Comparison of ENCODE assay signal across 8 cellular contexts in genomic region chr9:114385412-114386181, GRCh38. TPM values are rescaled to one million over a fixed set of nuclear protein-coding genes. Genes with fewer than 3 reads are reported as not detected.
DNase-seq lines count a peak whose midpoint lies in the region; ATAC-seq and TF ChIP-seq lines count a peak whose summit lies in the region.

No MANE protein-coding gene starts in this region.

- peaks cover 93% of the 10 kb centered on the region for H3K79me2 ChIP-seq in Loucy (ENCODE audit: insufficient read depth, low read length)

- peaks cover 26% of the 10 kb centered on the region for H4K20me1 ChIP-seq in Loucy (ENCODE audit: insufficient read depth, low read length, poor library complexity, severe bottlenecking)

- no peak overlapping the region for H2AFZ ChIP-seq in Loucy (ENCODE audit: low read length)

- peaks cover 69% of the 10 kb centered on the region for H3K4me1 ChIP-seq in Loucy (ENCODE audit: insufficient read depth, low read length, poor library complexity, severe bottlenecking)
- peaks cover 83% of the 10 kb centered on the region for H3K4me1 ChIP-seq in mononuclear cell (ENCODE audit: insufficient read depth, low read length)
- H3K4me1 ChIP-seq in HAP-1, result no peaks in the 10 kb centered on the region

- H3K4me2 ChIP-seq in Loucy (ENCODE audit: low read depth, low read length, poor library complexity, severe bottlenecking), result peak overlapping the region; percentile 97

- H3K36me3 ChIP-seq in Loucy (ENCODE audit: insufficient read depth, low read length), result peaks cover under 1% of the 10 kb centered on the region; the same call in 1 of the 2 replicates
- H3K36me3 ChIP-seq in HAP-1 (replicated peaks), result peaks cover 4% of the 10 kb centered on the region

- peaks cover 11% of the 10 kb centered on the region; the same call in 1 of the 2 replicates for H3F3A ChIP-seq in Loucy (ENCODE audit: low read depth)

- in situ Hi-C loops in Caki2 (cut with HindIII; ENCODE audit: low pct_unique_long_range_greater_than_20kb, low sequenced_read_pairs), result no loop called here
- in situ Hi-C loops in HAP-1 (cut with MboI; ENCODE audit: low sequenced_read_pairs), result no loop called here

- peak; percentile 67 for ATAC-seq in GM21737 (IDR thresholded peaks at IDR 0.05; ENCODE audit: unreplicated experiment)

- no peak for TF ChIP-seq CTCF in Loucy (conservative IDR thresholded peaks at IDR 0.05; ENCODE audit: low read length)

- peak overlapping the region; percentile 90 for H3K4me3 ChIP-seq in Loucy (ENCODE audit: low read length, poor library complexity, severe bottlenecking)
- H3K4me3 ChIP-seq in mononuclear cell (ENCODE audit: low read length), result peak overlapping the region; percentile 63
- H3K4me3 ChIP-seq in HAP-1, result no peak overlapping the region

- H3K9me3 ChIP-seq in Loucy (ENCODE audit: insufficient read depth, low read depth, low read length) (no peaks in the 10 kb centered on the region), mononuclear cell (ENCODE audit: low read depth, low read length) (no peaks in the 10 kb centered on the region), HAP-1 (no peaks in the 10 kb centered on the region)

- no peaks in the 10 kb centered on the region for H3K27me3 ChIP-seq in Loucy (ENCODE audit: insufficient read depth, low read length, poor library complexity, severe bottlenecking)
- no peaks in the 10 kb centered on the region for H3K27me3 ChIP-seq in mononuclear cell (ENCODE audit: insufficient read depth, low read length)
- H3K27me3 ChIP-seq in HAP-1 (ENCODE audit: low read depth), result no peaks in the 10 kb centered on the region

- peak overlapping the region; percentile 93 for H3K9ac ChIP-seq in Loucy (ENCODE audit: low read depth, low read length, poor library complexity, severe bottlenecking)

- DNase-seq in Caki2 (ENCODE audit: low read depth) (peak; percentile 64), dermis blood vessel endothelial cell (peak; percentile 87), HAP-1 (ENCODE audit: low spot score in 2 of 2) (no peak)
- DNase-seq in activated CD4-positive, alpha-beta T cell treated with anti-CD3 and anti-CD28 coated beads, Interleukin-2, amount 50 U/mL, for 1 hour, result peak; percentile 85
- DNase-seq in stimulated activated CD8-positive, alpha-beta memory T cell treated with anti-CD3 and anti-CD28 coated beads, Interleukin-7, amount 100 ng/mL, for 1 hour (ENCODE audit: low read depth in 2 of 2), result peak; percentile 68 to 69

- no peaks in the 10 kb centered on the region for H3K9me2 ChIP-seq in Loucy (replicated peaks; ENCODE audit: low read depth, low read length)

RNA-seq across cellular contexts. Expression of gene AKNA, which starts 2.2 kb away (rescaled TPM):
- total RNA-seq in Caki2 (2014; rRNA removed; shearing (Covaris generic); ENCODE audit: low replicate concordance), result 3.4 and 6.3 TPM in 2 replicates
- total RNA-seq in dermis blood vessel endothelial cell, result 2.0 and 3.6 TPM in 2 replicates
- 99.5 TPM for total RNA-seq in mononuclear cell

RNA-seq across cellular contexts. Expression of gene ORM2, which starts 55.9 kb away (rescaled TPM):
- not detected in 2 replicates for total RNA-seq in Caki2 (2014; rRNA removed; shearing (Covaris generic); ENCODE audit: low replicate concordance)
- total RNA-seq in dermis blood vessel endothelial cell (not detected in 2 replicates), mononuclear cell (not detected)

Comparison
In these comparisons a context has a peak if more than half of its experiments do, and no peak if none do; other contexts are left out.
1. DNase-seq: peak in Caki2 (single experiment), activated CD4-positive, alpha-beta T cell treated with anti-CD3 and anti-CD28 coated beads, Interleukin-2, amount 50 U/mL, for 1 hour (single experiment), dermis blood vessel endothelial cell (single experiment) and stimulated activated CD8-positive, alpha-beta memory T cell treated with anti-CD3 and anti-CD28 coated beads, Interleukin-7, amount 100 ng/mL, for 1 hour (2 of 2); none in HAP-1 (0 of 2).
2. RNA of gene AKNA, which starts 2.2 kb away (total RNA-seq): 99.5 TPM in mononuclear cell (single experiment); 3.4 to 6.3 TPM in Caki2 and 2.0 to 3.6 TPM in dermis blood vessel endothelial cell; every median in the first group is over 10 times any median in the second.